Comparison of ENCODE assay signal across 11 cellular contexts in genomic region chr11:128904303-128904871, GRCh38. TPM values are rescaled to one million over a fixed set of nuclear protein-coding genes. Genes with fewer than 3 reads are reported as not detected.
A peak's percentile ranks its signal among the peaks of the same experiment; 100 is the strongest.
DNase-seq lines count a peak whose midpoint lies in the region; ATAC-seq and TF ChIP-seq lines count a peak whose summit lies in the region.
"Had no signal": no experiment of that assay in that cellular context is flagged by ENCODE, and none has a peak within 500 bp of the region (broad histone marks: within the 10 kb centered on the region; RNA-seq: fewer than 3 reads in every experiment).

No MANE protein-coding gene starts in this region.

- H2AFZ ChIP-seq in osteoblast (ENCODE audit: low read length) = no peak overlapping the region

- no peaks in the 10 kb centered on the region for H3K79me2 ChIP-seq in osteoblast (ENCODE audit: insufficient read depth, low read length)

- no peak for DNase-seq in CD8-positive, alpha-beta memory T cell
- DNase-seq in coronary artery (ENCODE audit: low spot score) = no peak
- no peak for DNase-seq in osteoblast (ENCODE audit: insufficient read length, low spot score, missing footprints)
- DNase-seq in germinal center (ENCODE audit: low spot score) = no peak
- no peak for DNase-seq in NCI-H146 treated with DMSO at 0.1 percent for 48 hours (lab: John Stamatoyannopoulos, UW; ENCODE audit: unreplicated experiment)
- no peak for DNase-seq in DMS 273 treated with DMSO at 0.1 percent for 48 hours (lab: John Stamatoyannopoulos, UW)
- DNase-seq: NCI-H1694; stimulated activated CD4-positive, alpha-beta T cell treated with anti-CD3 and anti-CD28 coated beads, Interleukin-2, amount 100 ng/mL, for 24 hours had no signal

- CTCF ChIA-PET in CD8-positive, alpha-beta memory T cell (lab: Charles Lee) = interaction anchor here (1.9 to 6.6 kb wide), 2 partner anchors 14 to 19 kb away, joined by 4 to 43 read pairs; no protein-coding TSS in a partner anchor

- H3K4me3 ChIP-seq in CD8-positive, alpha-beta memory T cell (ENCODE audit: low read length) = no peak overlapping the region
- H3K4me3 ChIP-seq in coronary artery (peak overlapping the region; percentile 78), osteoblast (ENCODE audit: insufficient read depth, low read length) (no peak overlapping the region)
- H3K4me3 ChIP-seq: lung had no signal

- H3K4me1 ChIP-seq in CD8-positive, alpha-beta memory T cell (ENCODE audit: insufficient read depth, low read length) = peaks cover 5% of the 10 kb centered on the region
- peaks cover 46% of the 10 kb centered on the region for H3K4me1 ChIP-seq in osteoblast (ENCODE audit: insufficient read depth, low read length)

- no peaks in the 10 kb centered on the region for H3K36me3 Mint-ChIP-seq in CD8-positive, alpha-beta memory T cell

- H3K36me3 ChIP-seq in CD8-positive, alpha-beta memory T cell (ENCODE audit: insufficient read depth, low read length) = no peaks in the 10 kb centered on the region
- no peaks in the 10 kb centered on the region for H3K36me3 ChIP-seq in osteoblast (ENCODE audit: insufficient read depth, low read length)

- H4K20me1 ChIP-seq in osteoblast (ENCODE audit: insufficient read depth, low read length) = no peaks in the 10 kb centered on the region

- peaks cover 20% of the 10 kb centered on the region in 2 donors for H3K27me3 Mint-ChIP-seq in CD8-positive, alpha-beta memory T cell

- H3K27me3 ChIP-seq in CD8-positive, alpha-beta memory T cell (ENCODE audit: insufficient read depth, low read length, poor library complexity, severe bottlenecking) = peaks cover 13% of the 10 kb centered on the region
- H3K27me3 ChIP-seq in osteoblast (ENCODE audit: insufficient read depth, low read length) = no peaks in the 10 kb centered on the region

- no peak for TF ChIP-seq EP300 in Ishikawa (IDR thresholded peaks at IDR 0.05; ENCODE audit: borderline replicate concordance)

- TF ChIP-seq RAD21 in Ishikawa (IDR thresholded peaks at IDR 0.05; ENCODE audit: low read depth) = no peak

- peak overlapping the region; percentile 61 to 88 (median 82) for H3K4me3 Mint-ChIP-seq in CD8-positive, alpha-beta memory T cell

- peak overlapping the region in 5 of 8 donors; percentile 1 to 69 (median 39) for H3K27ac Mint-ChIP-seq in CD8-positive, alpha-beta memory T cell

- H3K4me1 Mint-ChIP-seq in CD8-positive, alpha-beta memory T cell = peaks cover 13 to 29% (median 17%) of the 10 kb centered on the region in 3 donors

- H3K9me3 Mint-ChIP-seq in CD8-positive, alpha-beta memory T cell = no peaks in the 10 kb centered on the region

- peak overlapping the region; percentile 78 for H3K4me2 ChIP-seq in osteoblast (ENCODE audit: insufficient read depth, low read length)

- H3K27ac ChIP-seq in CD8-positive, alpha-beta memory T cell (ENCODE audit: low read depth, low read length) = no peak overlapping the region
- H3K27ac ChIP-seq in coronary artery = peak overlapping the region in 1 of 2 donors; percentile 81
- no peak overlapping the region for H3K27ac ChIP-seq in osteoblast (ENCODE audit: low read depth, low read length)

- TF ChIP-seq CTCF in coronary artery (IDR thresholded peaks at IDR 0.05) = no peak
- TF ChIP-seq CTCF in osteoblast (IDR thresholded peaks at IDR 0.05; ENCODE audit: extremely low read depth, low read depth, low read length) = no peak

- no peaks in the 10 kb centered on the region for H3K9me3 ChIP-seq in CD8-positive, alpha-beta memory T cell (ENCODE audit: low read length)
- no peaks in the 10 kb centered on the region for H3K9me3 ChIP-seq in osteoblast (ENCODE audit: low read depth, low read length)

- POLR2A ChIA-PET in CD8-positive, alpha-beta memory T cell (lab: Charles Lee) = no interaction called here

- ATAC-seq in HG02973 (IDR thresholded peaks at IDR 0.05; ENCODE audit: unreplicated experiment) = no peak

TF ChIP-seq in Ishikawa, 13 proteins besides CTCF, POLR2A, EP300 and RAD21:
- TF ChIP-seq MAX (IDR thresholded peaks at IDR 0.05) (peak; percentile 32; the same call in 1 of the 2 replicates), TCF12 (IDR thresholded peaks at IDR 0.05; ENCODE audit: low read depth) (no peak)

RNA-seq across cellular contexts. Expression of gene KCNJ5, which starts 13.2 kb away (rescaled TPM):
- total RNA-seq in CD8-positive, alpha-beta memory T cell = under 1 TPM in 1 of 2 experiments, not detected in 1; 0.04 TPM
- polyA plus RNA-seq in CD8-positive, alpha-beta memory T cell = not detected
- total RNA-seq in osteoblast = 0.29 and 0.36 TPM in 2 replicates

RNA-seq across cellular contexts. Expression of gene KCNJ1, which starts 37.3 kb away (rescaled TPM):
- not detected for total RNA-seq in CD8-positive, alpha-beta memory T cell
- not detected for polyA plus RNA-seq in CD8-positive, alpha-beta memory T cell
- not detected in 2 replicates for total RNA-seq in osteoblast

RNA-seq across cellular contexts. Expression of gene TP53AIP1, which starts 38.3 kb away (rescaled TPM):
- total RNA-seq in CD8-positive, alpha-beta memory T cell = not detected
- polyA plus RNA-seq in CD8-positive, alpha-beta memory T cell = not detected
- under 0.01 TPM in 1 of 2 replicates, not detected in the other for total RNA-seq in osteoblast
